In the genomic region with DNA sequence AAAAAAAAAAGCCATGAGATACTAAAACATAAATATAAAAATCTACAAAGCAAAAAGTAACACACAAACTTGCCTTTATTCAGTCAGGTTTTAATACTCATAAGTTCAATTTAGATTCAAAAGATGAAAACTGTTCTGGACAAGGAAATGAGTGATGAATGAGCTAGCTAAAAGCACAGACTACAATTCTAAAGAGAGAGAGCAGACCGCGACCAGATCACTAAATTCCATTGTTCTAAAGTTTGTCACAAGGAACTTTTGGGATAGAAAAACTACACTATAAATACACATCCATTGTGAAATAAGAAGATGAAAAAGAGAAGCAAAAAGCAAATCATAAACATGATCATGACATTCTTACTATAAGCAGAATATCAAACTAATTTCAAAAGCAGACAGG, we compare ENCODE assay signal across 11 cellular contexts. TPM values are rescaled to one million over a fixed set of nuclear protein-coding genes. Genes with fewer than 3 reads are reported as not detected.
DNase-seq lines count a peak whose midpoint lies in the region; ATAC-seq and TF ChIP-seq lines count a peak whose summit lies in the region.
"Had no signal": no experiment of that assay in that cellular context is flagged by ENCODE, and none has a peak within 500 bp of the region (broad histone marks: within the 10 kb centered on the region; RNA-seq: fewer than 3 reads in every experiment).

No MANE protein-coding gene starts in this region.

- H3K4me3 ChIP-seq in PC-9, result peak overlapping the region; percentile 67
- H3K4me3 ChIP-seq in dorsolateral prefrontal cortex, result peak overlapping the region in 32 of 59 donors; percentile 1 to 96 (median 92)
- H3K4me3 ChIP-seq in tibial nerve, result no peak overlapping the region

- H3K4me1 Mint-ChIP-seq in nephron, result peaks cover 29% of the 10 kb centered on the region

- H3K36me3 ChIP-seq in PC-9 (ENCODE audit: low read depth), result no peaks in the 10 kb centered on the region
- H3K36me3 ChIP-seq in tibial nerve, result peaks cover 0 to 6% (median 0%) of the 10 kb centered on the region in 3 donors
- H3K36me3 ChIP-seq: prostate gland had no signal

- CTCF ChIA-PET in PC-9 (lab: Charles Lee), result interaction anchor here (0.6 to 0.7 kb wide), 2 partner anchors 36 to 227 kb away, joined by 4 to 6 read pairs; no protein-coding TSS in a partner anchor

- TF ChIP-seq EP300 in tibial nerve (IDR thresholded peaks at IDR 0.05), result no peak

- H3K27ac ChIP-seq in PC-9 (peak overlapping the region; percentile 71), dorsolateral prefrontal cortex (peak overlapping the region in 1 of 59 donors; percentile 2), tibial nerve (no peak overlapping the region)

- H3K9me3 ChIP-seq in PC-9 (ENCODE audit: insufficient read depth, low read depth), result no peaks in the 10 kb centered on the region
- H3K9me3 ChIP-seq in tibial nerve, result peaks cover 0 to 10% (median 0%) of the 10 kb centered on the region in 4 donors
- H3K9me3 ChIP-seq: prostate gland had no signal

- H3K27me3 ChIP-seq in PC-9 (ENCODE audit: insufficient read depth, low read depth) (no peaks in the 10 kb centered on the region), dorsolateral prefrontal cortex (no peaks in the 10 kb centered on the region), tibial nerve (no peaks in the 10 kb centered on the region)

- H3K4me3 Mint-ChIP-seq in nephron, result peak overlapping the region; percentile 68 to 82 (median 71)

- H4K20me1 ChIP-seq in PC-9 (ENCODE audit: insufficient read depth), result no peaks in the 10 kb centered on the region

- TF ChIP-seq CTCF in PC-9 (conservative IDR thresholded peaks at IDR 0.05) (no peak), dorsolateral prefrontal cortex (IDR thresholded peaks at IDR 0.05 in 54 of 56, conservative IDR thresholded peaks at IDR 0.05 in 2 of 56; ENCODE audit: low read depth in 1 of 56, partially characterized antibody in 56 of 56) (no peak), nephron (IDR thresholded peaks at IDR 0.05; ENCODE audit: unreplicated experiment in 3 of 3) (no peak), tibial nerve (IDR thresholded peaks at IDR 0.05) (no peak)

- H3K27me3 Mint-ChIP-seq in nephron (ENCODE audit: low read depth), result no peaks in the 10 kb centered on the region

- H3F3A ChIP-seq in PC-9 (ENCODE audit: insufficient read depth, low read depth), result no peaks in the 10 kb centered on the region

- H3K79me2 ChIP-seq in PC-9 (ENCODE audit: low read depth), result peaks cover 61% of the 10 kb centered on the region

- POLR2A ChIA-PET in PC-9 (lab: Charles Lee; ENCODE audit: unreplicated experiment), result interaction anchor here (0.6 kb wide), 1 partner anchor 1212 kb away, joined by 4 read pairs; no protein-coding TSS in a partner anchor

- BruUV-seq in PC-9 (replicated peaks; lab: Mats Ljungman, UMichigan), result no TSS peak

- peaks cover 8% of the 10 kb centered on the region for H3K9me3 Mint-ChIP-seq in nephron

- 21 to 38% methylated on average over 2 of the region's 2 CpGs for WGBS in tibial nerve, 2 donors

- intact Hi-C loops in PC-9 (cut with micrococcal nuclease; ENCODE audit: unreplicated experiment) (no loop called here), dorsolateral prefrontal cortex (cut with DNase I) (loop anchor here (10.0 kb wide), 1 partner anchor 310 kb away; the partner anchor contains the start of gene SH3GLB1 (in 2 of the 2))

- peak overlapping the region; percentile 90 for H3K4me2 ChIP-seq in PC-9

- H3K36me3 Mint-ChIP-seq in nephron (ENCODE audit: low read depth), result peaks cover 34% of the 10 kb centered on the region

- TF ChIP-seq POLR2A in tibial nerve (IDR thresholded peaks at IDR 0.05), result no peak

- H3K27ac Mint-ChIP-seq in nephron, result peak overlapping the region; percentile 23 to 77 (median 37)

- H3K4me1 ChIP-seq in PC-9 (replicated peaks; ENCODE audit: insufficient read depth) (peaks cover 8% of the 10 kb centered on the region; the same call in 1 of the 2 replicates), tibial nerve (peaks cover 0 to 31% (median 4%) of the 10 kb centered on the region in 4 donors)
- H3K4me1 ChIP-seq: prostate gland had no signal

- ATAC-seq in HG03457 (IDR thresholded peaks at IDR 0.05; ENCODE audit: unreplicated experiment), result no peak

- no peaks in the 10 kb centered on the region for H3K9me2 ChIP-seq in PC-9 (ENCODE audit: insufficient read depth)

- H2AFZ ChIP-seq in PC-9, result 0 out of 2 replicates have a peak overlapping the region, but pooled peaks have one; percentile 39

- DNase-seq in EH (ENCODE audit: low read depth), result peak; percentile 75
- no peak for DNase-seq in PC-9
- DNase-seq in dorsolateral prefrontal cortex, result no peak
- no peak for DNase-seq in DMS79 treated with DMSO at 0.1 percent for 48 hours (lab: John Stamatoyannopoulos, UW)
- DNase-seq in NCI-H146 treated with DMSO at 0.1 percent for 48 hours (lab: John Stamatoyannopoulos, UW; ENCODE audit: unreplicated experiment), result no peak
- no peak for DNase-seq in tibial nerve (ENCODE audit: low spot score in 2 of 2)
- DNase-seq: activated effector memory CD4-positive, alpha-beta T cell treated with Interleukin-2 at 50 U/mL for 16 hours; hypothalamus had no signal

RNA-seq across cellular contexts. Expression of gene ODF2L, which starts 1.7 kb away (rescaled TPM):
- 33.6 and 41.7 TPM in 2 replicates for total RNA-seq in PC-9 (2021)
- total RNA-seq in dorsolateral prefrontal cortex, result 10 to 100 TPM; 44.3 to 89.6 (median 67.4) TPM
- total RNA-seq in tibial nerve, result 10 to 100 TPM; 30.2 to 65.1 (median 45.8) TPM

RNA-seq across cellular contexts. Expression of gene CLCA2, which starts 29.6 kb away (rescaled TPM):
- total RNA-seq in PC-9 (2021) (0.20 and 0.25 TPM in 2 replicates), dorsolateral prefrontal cortex (1 to 10 TPM in 7 of 120 experiments, under 1 TPM in 83, not detected in 30; 0.10 to 2.0 (median 0.39) TPM), tibial nerve (not detected)

Comparison
In these comparisons a context has a peak if more than half of its experiments do, and no peak if none do; other contexts are left out.
1. H3K4me3 ChIP-seq: peak in PC-9 (single experiment) and dorsolateral prefrontal cortex (32 of 59); none in tibial nerve (0 of 4).